ENCODE assay signal across 8 cellular contexts in the genomic region with DNA sequence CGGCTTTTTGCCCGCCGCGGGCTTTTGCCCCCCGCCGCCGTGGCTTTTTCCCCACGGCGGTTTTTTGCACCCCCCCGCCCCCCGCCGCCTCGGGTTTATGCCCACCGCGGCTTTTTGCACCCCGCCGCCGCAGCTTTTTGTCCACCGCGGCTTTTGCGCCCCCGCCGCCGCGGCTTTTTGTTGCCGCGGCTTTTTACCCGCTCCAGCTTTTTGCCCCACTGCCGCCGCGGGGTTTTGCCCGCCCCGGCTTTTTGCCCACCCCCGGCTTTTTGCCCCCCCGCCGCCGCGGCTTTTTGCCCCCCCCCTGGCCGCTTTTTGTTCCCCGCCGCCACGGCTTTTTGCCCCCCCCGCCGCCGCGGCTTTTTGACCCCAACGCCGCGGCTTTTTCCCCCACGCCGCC.
A peak's percentile ranks its signal among the peaks of the same experiment; 100 is the strongest.
DNase-seq lines count a peak whose midpoint lies in the region; FAIRE-seq and TF ChIP-seq lines count a peak whose summit lies in the region.
"Not testable (repeated sequence)": the region's sequence is repeated elsewhere in the genome, so short reads cannot be mapped to it uniquely, and the experiment has no call there.

No MANE protein-coding gene starts in this region.

- H3K4me1 ChIP-seq in BLaER1 treated with 17β-estradiol and CSF1 and Interleukin-3, amounts not matched to agents 10 nM and 100 nM = peaks cover 0 to 11% (median 6%) of the 10 kb centered on the region in 10 experiments; a peak in 13 of 20 replicates
- not testable (repeated sequence) for H3K4me1 ChIP-seq in mammary epithelial cell (ENCODE audit: insufficient read depth, low read length); neural progenitor cell; small intestine (ENCODE audit: control insufficient read depth in 2 of 2, insufficient read depth in 1 of 2, low read depth in 1 of 2, low read length in 1 of 2); urinary bladder (ENCODE audit: insufficient read depth)

- H3K9ac ChIP-seq in BLaER1 treated with 17β-estradiol and CSF1 and Interleukin-3, amounts not matched to agents 10 nM and 100 nM = peak overlapping the region in 2 of 11 experiments; percentile 61 to 69; a peak in 4 of 22 replicates
- H3K9ac ChIP-seq in mammary epithelial cell (ENCODE audit: insufficient read depth, low read length); neural progenitor cell: not testable (repeated sequence)

- H3K27me3 ChIP-seq in BLaER1 treated with 17β-estradiol and CSF1 and Interleukin-3, amounts not matched to agents 10 nM and 100 nM = peaks cover 53 to 75% (median 65%) of the 10 kb centered on the region in 11 experiments
- H3K27me3 ChIP-seq in mammary epithelial cell (ENCODE audit: insufficient read depth, low read length) = peaks cover 14% of the 10 kb centered on the region
- H3K27me3 ChIP-seq in kidney epithelial cell (ENCODE audit: control insufficient read depth, insufficient read depth, low read length) = peaks cover 20% of the 10 kb centered on the region
- H3K27me3 ChIP-seq in neural progenitor cell = not testable (repeated sequence)
- peaks cover 0 to 10% of the 10 kb centered on the region in 2 donors for H3K27me3 ChIP-seq in small intestine (ENCODE audit: control insufficient read depth in 2 of 2, insufficient read depth in 2 of 2, low read length in 2 of 2)

- not testable (repeated sequence) for H3K79me2 ChIP-seq in mammary epithelial cell (ENCODE audit: insufficient read depth, low read length); neural progenitor cell (ENCODE audit: low read depth)

- not testable (repeated sequence) for H3K4me1 Mint-ChIP-seq in neural progenitor cell

- intact Hi-C loops in mammary epithelial cell (cut with micrococcal nuclease) = not testable (repeated sequence)

- not testable (repeated sequence) for FAIRE-seq in small intestine (lab: Jason Lieb, UNC)

- in situ Hi-C loops in mammary epithelial cell (cut with MboI; ENCODE audit: low sequenced_read_pairs in 2 of 2) = not testable (repeated sequence)

- peak overlapping the region in 9 of 10 experiments; percentile 45 to 65 (median 54); a peak in 13 of 20 replicates for H3K4me3 ChIP-seq in BLaER1 treated with 17β-estradiol and CSF1 and Interleukin-3, amounts not matched to agents 10 nM and 100 nM
- H3K4me3 ChIP-seq in mammary epithelial cell (replicated peaks in 1 of 3; ENCODE audit: insufficient read depth in 1 of 3, low read depth in 2 of 3, low read length in 3 of 3) (peak overlapping the region in 1 of 3 experiments; percentile 13), fibroblast of the aortic adventitia (ENCODE audit: low read depth, low read length) (peak overlapping the region; percentile 46), kidney epithelial cell (ENCODE audit: low read depth, low read length) (peak overlapping the region; percentile 33), small intestine (ENCODE audit: low read depth in 1 of 2, low read length in 2 of 2) (peak overlapping the region; percentile 57 to 60), urinary bladder (ENCODE audit: low read depth, low read length) (peak overlapping the region; percentile 73)
- H3K4me3 ChIP-seq in neural progenitor cell = not testable (repeated sequence)

- not testable (repeated sequence) for H3F3A ChIP-seq in neural progenitor cell (ENCODE audit: low read depth)

- H3K27ac ChIP-seq in BLaER1 treated with 17β-estradiol and CSF1 and Interleukin-3, amounts not matched to agents 10 nM and 100 nM; mammary epithelial cell (ENCODE audit: insufficient read depth, low read depth, low read length); neural progenitor cell; small intestine (ENCODE audit: low read depth in 1 of 2, low read length in 1 of 2); urinary bladder (ENCODE audit: low read depth): not testable (repeated sequence)

- not testable (repeated sequence) for H2AFZ ChIP-seq in mammary epithelial cell (ENCODE audit: low read depth, low read length); neural progenitor cell (replicated peaks)

- not testable (repeated sequence) for H3K27ac Mint-ChIP-seq in neural progenitor cell

- H4K20me1 ChIP-seq in BLaER1 treated with 17β-estradiol and CSF1 and Interleukin-3, amounts not matched to agents 10 nM and 100 nM = peaks cover 0 to 19% (median 12%) of the 10 kb centered on the region in 11 experiments; a peak in 19 of 22 replicates
- not testable (repeated sequence) for H4K20me1 ChIP-seq in mammary epithelial cell (ENCODE audit: insufficient read depth, low read length); neural progenitor cell (ENCODE audit: low read depth)

- H3K9me3 Mint-ChIP-seq in neural progenitor cell = peaks cover 11% of the 10 kb centered on the region

- not testable (repeated sequence) for H3K4me3 Mint-ChIP-seq in neural progenitor cell

- H3K27me3 Mint-ChIP-seq in neural progenitor cell (ENCODE audit: insufficient read depth, low read depth) = not testable (repeated sequence)

- CTCF ChIA-PET in mammary epithelial cell (lab: Charles Lee; ENCODE audit: low non-redundant PET) = not testable (repeated sequence)

- not testable (repeated sequence) for H3K9me3 ChIP-seq in BLaER1 treated with 17β-estradiol and CSF1 and Interleukin-3, amounts not matched to agents 10 nM and 100 nM (replicated peaks in 1 of 11); mammary epithelial cell (replicated peaks; ENCODE audit: insufficient read depth, low read length); small intestine (ENCODE audit: control insufficient read depth, low read depth)
- peaks cover 20% of the 10 kb centered on the region for H3K9me3 ChIP-seq in neural progenitor cell (ENCODE audit: low read depth)

- WGBS in mammary epithelial cell (ENCODE audit: low coverage, missing lambda C conversion rate) = 15% methylated on average over 6 of the region's 51 CpGs
- 2 to 6% (median 3%) methylated on average over 42 to 50 of the region's 51 CpGs for WGBS in small intestine, 3 donors
- 6% methylated on average over 48 of the region's 51 CpGs for WGBS in urinary bladder

- dilution Hi-C loops in mammary epithelial cell (cut with HindIII; ENCODE audit: low sequenced_read_pairs) = not testable (repeated sequence)

- H3K4me2 ChIP-seq in BLaER1 treated with 17β-estradiol and CSF1 and Interleukin-3, amounts not matched to agents 10 nM and 100 nM = peak overlapping the region; percentile 52 to 99 (median 68); a peak in 19 of 22 replicates
- peak overlapping the region; percentile 71 for H3K4me2 ChIP-seq in mammary epithelial cell (ENCODE audit: insufficient read depth, low read depth, low read length)
- not testable (repeated sequence) for H3K4me2 ChIP-seq in neural progenitor cell

- BruUV-seq in mammary epithelial cell (replicated peaks; lab: Mats Ljungman, UMichigan) = not testable (repeated sequence)

- DNase-seq in RPMI8226 (peak; percentile 9), neural progenitor cell (ENCODE audit: low spot score) (peak; percentile 1)
- DNase-seq in mammary epithelial cell; fibroblast of the aortic adventitia (ENCODE audit: low read depth); kidney epithelial cell (ENCODE audit: low read depth); small intestine: not testable (repeated sequence)

- TF ChIP-seq CTCF in mammary epithelial cell (conservative IDR thresholded peaks at IDR 0.05 in 1 of 2, IDR thresholded peaks at IDR 0.05 in 1 of 2; ENCODE audit: extremely low read depth in 1 of 2, insufficient read depth in 1 of 2, low read depth in 1 of 2, low read length in 2 of 2); fibroblast of the aortic adventitia (IDR thresholded peaks at IDR 0.05; ENCODE audit: insufficient read depth, low read length); kidney epithelial cell (IDR thresholded peaks at IDR 0.05; ENCODE audit: insufficient read depth, low read length, poor library complexity, severe bottlenecking); neural progenitor cell (IDR thresholded peaks at IDR 0.05): not testable (repeated sequence)

- not testable (repeated sequence) for H3K36me3 ChIP-seq in BLaER1 treated with 17β-estradiol and CSF1 and Interleukin-3, amounts not matched to agents 10 nM and 100 nM; mammary epithelial cell (ENCODE audit: insufficient read depth, low read length); kidney epithelial cell (ENCODE audit: control insufficient read depth, insufficient read depth, low read length); neural progenitor cell; small intestine (ENCODE audit: control insufficient read depth in 2 of 2, insufficient read depth in 2 of 2, low read length in 2 of 2); urinary bladder (ENCODE audit: insufficient read depth)

- H3K36me3 Mint-ChIP-seq in neural progenitor cell = not testable (repeated sequence)
